Comparison of ENCODE assay signal across 8 cellular contexts in genomic region chr10:50701947-50702346, GRCh38. TPM values are rescaled to one million over a fixed set of nuclear protein-coding genes. Genes with fewer than 3 reads are reported as not detected.
DNase-seq lines count a peak whose midpoint lies in the region; FAIRE-seq and TF ChIP-seq lines count a peak whose summit lies in the region.
"Not testable (repeated sequence)": the region's sequence is repeated elsewhere in the genome, so short reads cannot be mapped to it uniquely, and the experiment has no call there.

No MANE protein-coding gene starts in this region.

- peak; percentile 10 for DNase-seq in A172 (ENCODE audit: low spot score)
- peak; percentile 64 for DNase-seq in ELR (ENCODE audit: low read depth)
- peak; percentile 1 for DNase-seq in LHCN-M2 (ENCODE audit: low read depth)
- DNase-seq in RCC 7860 (ENCODE audit: low spot score) = not testable (repeated sequence)
- DNase-seq in brain microvascular endothelial cell = peak; percentile 18
- DNase-seq in endothelial cell of umbilical vein (ENCODE audit: low read depth, low spot score) = peak; percentile 4
- peak; percentile 13 for DNase-seq in fibroblast of the aortic adventitia (ENCODE audit: low read depth)

- not testable (repeated sequence) for H3K9ac ChIP-seq in endothelial cell of umbilical vein (replicated peaks; ENCODE audit: extremely low read depth, insufficient read depth, low read length); skeletal muscle satellite cell (ENCODE audit: low read depth, low read length)

- H3K27me3 ChIP-seq in brain microvascular endothelial cell (replicated peaks); endothelial cell of umbilical vein (ENCODE audit: control insufficient read depth in 2 of 2, insufficient read depth in 2 of 2, low read length in 2 of 2); skeletal muscle satellite cell (ENCODE audit: control insufficient read depth, insufficient read depth, low read length): not testable (repeated sequence)

- H3K4me3 ChIP-seq in brain microvascular endothelial cell (ENCODE audit: low read depth, low read length); endothelial cell of umbilical vein (replicated peaks in 1 of 3; ENCODE audit: insufficient read depth in 1 of 3, low read depth in 1 of 3, low read length in 3 of 3); fibroblast of the aortic adventitia (ENCODE audit: low read depth, low read length); skeletal muscle satellite cell (ENCODE audit: low read length): not testable (repeated sequence)

- TF ChIP-seq POLR2A in endothelial cell of umbilical vein (IDR thresholded peaks at IDR 0.05; ENCODE audit: low read depth, low read length) = not testable (repeated sequence)

- not testable (repeated sequence) for H3K9me1 ChIP-seq in endothelial cell of umbilical vein (replicated peaks; ENCODE audit: control insufficient read depth, extremely low read depth, insufficient read depth, low read length)

- not testable (repeated sequence) for H2AFZ ChIP-seq in endothelial cell of umbilical vein (ENCODE audit: low read depth, low read length)

- H3K4me1 ChIP-seq in endothelial cell of umbilical vein (ENCODE audit: control insufficient read depth, extremely low read depth, insufficient read depth, low read length); skeletal muscle satellite cell (ENCODE audit: control insufficient read depth, insufficient read depth, low read length): not testable (repeated sequence)

- H3K36me3 ChIP-seq in brain microvascular endothelial cell (replicated peaks); endothelial cell of umbilical vein (ENCODE audit: control insufficient read depth in 2 of 2, extremely low read depth in 1 of 2, insufficient read depth in 2 of 2, low read length in 2 of 2); skeletal muscle satellite cell (ENCODE audit: insufficient read depth, low read length): not testable (repeated sequence)

- H3K4me2 ChIP-seq in endothelial cell of umbilical vein (ENCODE audit: insufficient read depth, low read length) (peak overlapping the region; percentile 17), skeletal muscle satellite cell (ENCODE audit: low read length) (peak overlapping the region; percentile 56)

- CTCF ChIA-PET in endothelial cell of umbilical vein (lab: Charles Lee) = not testable (repeated sequence)

- peak; percentile 14 for FAIRE-seq in RCC 7860 (lab: Jason Lieb, UNC)
- FAIRE-seq in endothelial cell of umbilical vein (lab: Jason Lieb, UNC) = not testable (repeated sequence)

- H3K27ac ChIP-seq in brain microvascular endothelial cell; endothelial cell of umbilical vein (ENCODE audit: insufficient read depth, low read depth, low read length): not testable (repeated sequence)

- not testable (repeated sequence) for TF ChIP-seq CTCF in brain microvascular endothelial cell (IDR thresholded peaks at IDR 0.05; ENCODE audit: low read depth, low read length, missing control alignments); endothelial cell of umbilical vein (IDR thresholded peaks at IDR 0.05; ENCODE audit: extremely low read depth in 1 of 2, insufficient read depth in 1 of 2, low read depth in 1 of 2, low read length in 2 of 2); fibroblast of the aortic adventitia (IDR thresholded peaks at IDR 0.05; ENCODE audit: insufficient read depth, low read length)

- not testable (repeated sequence) for H3K9me3 ChIP-seq in endothelial cell of umbilical vein (replicated peaks; ENCODE audit: control insufficient read depth, insufficient read depth, low read length); skeletal muscle satellite cell (replicated peaks; ENCODE audit: low read length)

- BruUV-seq in endothelial cell of umbilical vein (replicated peaks; lab: Mats Ljungman, UMichigan) = not testable (repeated sequence)

- intact Hi-C loops in endothelial cell of umbilical vein (cut with micrococcal nuclease) = not testable (repeated sequence)

- H4K20me1 ChIP-seq in endothelial cell of umbilical vein (replicated peaks; ENCODE audit: control insufficient read depth, extremely low read depth, insufficient read depth, low read length) = not testable (repeated sequence)

- H3K79me2 ChIP-seq in endothelial cell of umbilical vein (ENCODE audit: control insufficient read depth, insufficient read depth, low read length) = not testable (repeated sequence)

- in situ Hi-C loops in brain microvascular endothelial cell (cut with HindIII; ENCODE audit: low pct_ligation_motif_present, low sequenced_read_pairs) = not testable (repeated sequence)

- dilution Hi-C loops in endothelial cell of umbilical vein (cut with MboI; ENCODE audit: extremely low pct_ligation_motif_present, low sequenced_read_pairs) = not testable (repeated sequence)

- POLR2A ChIA-PET in endothelial cell of umbilical vein (lab: Charles Lee) = not testable (repeated sequence)

RNA-seq across cellular contexts. Expression of gene ASAH2B, which starts 37.8 kb away (rescaled TPM):
- 3.0 and 3.1 TPM in 2 replicates for total RNA-seq in A172 (2014; rRNA removed; shearing (Covaris generic))
- total RNA-seq in LHCN-M2 (2014; rRNA removed) (2.9 and 3.3 TPM in 2 replicates), endothelial cell of umbilical vein (3.3 and 6.5 TPM in 2 replicates), fibroblast of the aortic adventitia (ENCODE audit: low replicate concordance) (2.3 and 5.7 TPM in 2 replicates)
- polyA plus RNA-seq in LHCN-M2 (2012) = 1.9 TPM
- polyA plus RNA-seq in endothelial cell of umbilical vein = 1.9 and 2.0 TPM in 2 replicates
- 2.7 and 4.0 TPM in 2 replicates for polyA plus RNA-seq in endothelial cell of umbilical vein (2011; cell fraction: cytosol; rRNA removed)
- 3.1 and 3.3 TPM in 2 replicates for polyA plus RNA-seq in endothelial cell of umbilical vein (2011; cell fraction: nucleus; rRNA removed)
- 5.8 and 6.5 TPM in 2 replicates for polyA plus RNA-seq in endothelial cell of umbilical vein (2012)
- 2.9 and 3.0 TPM in 2 replicates for polyA minus RNA-seq in endothelial cell of umbilical vein
- polyA minus RNA-seq in endothelial cell of umbilical vein (2011; cell fraction: cytosol; rRNA and poly(A)+ RNA removed) = 1.7 TPM
- polyA minus RNA-seq in endothelial cell of umbilical vein (2011; cell fraction: nucleus; rRNA and poly(A)+ RNA removed) = 3.0 and 5.4 TPM in 2 replicates
- total RNA-seq in skeletal muscle satellite cell (2012; rRNA removed) = 1.5 and 3.3 TPM in 2 replicates
